1 cellular context compared by ENCODE assay signal in genomic region chr4:727576-727975, GRCh38.
A peak's percentile ranks its signal among the peaks of the same experiment; 100 is the strongest.
TF ChIP-seq lines count a peak whose summit lies in the region.

No MANE protein-coding gene starts in this region.

TF ChIP-seq in K562, 482 proteins besides CTCF, POLR2A, EP300 and RAD21:
- TF ChIP-seq MYC (IDR thresholded peaks at IDR 0.05; ENCODE audit: low read depth, low read length) = no peak
- no peak for TF ChIP-seq MYC (CRISPR knock-in tag; IDR thresholded peaks at IDR 0.05; ENCODE audit: borderline replicate concordance, low read depth)
- peak; percentile 49 for TF ChIP-seq TFE3 (CRISPR knock-in tag; IDR thresholded peaks at IDR 0.05)
